ENCODE assay signal across 15 cellular contexts in genomic region chr15:100042558-100042957, GRCh38.
DNase-seq lines count a peak whose midpoint lies in the region; ATAC-seq, FAIRE-seq and TF ChIP-seq lines count a peak whose summit lies in the region.
"Had no signal": no experiment of that assay in that cellular context is flagged by ENCODE, and none has a peak within 500 bp of the region (broad histone marks: within the 10 kb centered on the region; RNA-seq: fewer than 3 reads in every experiment).

No MANE protein-coding gene starts in this region.

- intact Hi-C loops in Caco-2 (cut with micrococcal nuclease; ENCODE audit: unreplicated experiment), result no loop called here
- intact Hi-C loops in activated CD4-positive, alpha-beta memory T cell treated with anti-CD3 and anti-CD28 coated beads for 36 hours (cut with micrococcal nuclease), result no loop called here

- POLR2A ChIA-PET in Caco-2 (lab: Charles Lee), result no interaction called here
- POLR2A ChIA-PET in activated CD4-positive, alpha-beta memory T cell treated with anti-CD3 and anti-CD28 coated beads for 36 hours (lab: Charles Lee), result no interaction called here

- no peaks in the 10 kb centered on the region for H3K27me3 Mint-ChIP-seq in Caco-2 (ENCODE audit: insufficient read depth, unreplicated experiment)
- no peaks in the 10 kb centered on the region for H3K27me3 Mint-ChIP-seq in activated CD4-positive, alpha-beta memory T cell treated with anti-CD3 and anti-CD28 coated beads for 36 hours

- no peak overlapping the region for H3K27ac Mint-ChIP-seq in Caco-2 (ENCODE audit: unreplicated experiment)
- H3K27ac Mint-ChIP-seq in activated CD4-positive, alpha-beta memory T cell treated with anti-CD3 and anti-CD28 coated beads for 36 hours, result no peak overlapping the region

- no peak for FAIRE-seq in bronchial epithelial cell (lab: Jason Lieb, UNC)
- FAIRE-seq: GM12878, kidney had no signal

- 57 to 100% methylated on average over 2 of the region's 5 CpGs for WGBS in mesodermal cell (ENCODE audit: insufficient coverage in 2 of 2), 2 experiments

- TF ChIP-seq CTCF in bronchial epithelial cell (IDR thresholded peaks at IDR 0.05; ENCODE audit: insufficient read depth, low read length, severe bottlenecking), result no peak
- no peak for TF ChIP-seq CTCF in Caco-2 (IDR thresholded peaks at IDR 0.05; ENCODE audit: insufficient read depth in 1 of 2, low read depth in 1 of 2, low read length in 1 of 2, severe bottlenecking in 1 of 2, unreplicated experiment in 1 of 2)

- H3K4me1 ChIP-seq in mesodermal cell (ENCODE audit: control insufficient read depth, insufficient read depth, low read length, poor library complexity, severe bottlenecking), result peaks cover 21% of the 10 kb centered on the region
- H3K4me1 ChIP-seq in Caco-2, result no peaks in the 10 kb centered on the region

- H3K36me3 Mint-ChIP-seq in Caco-2 (ENCODE audit: insufficient read depth, unreplicated experiment), result peaks cover 6% of the 10 kb centered on the region
- peaks cover 13% of the 10 kb centered on the region for H3K36me3 Mint-ChIP-seq in activated CD4-positive, alpha-beta memory T cell treated with anti-CD3 and anti-CD28 coated beads for 36 hours

- H3K4me1 Mint-ChIP-seq in Caco-2 (ENCODE audit: low read depth, unreplicated experiment), result no peaks in the 10 kb centered on the region
- H3K4me1 Mint-ChIP-seq in activated CD4-positive, alpha-beta memory T cell treated with anti-CD3 and anti-CD28 coated beads for 36 hours (ENCODE audit: low read depth), result peaks cover 4% of the 10 kb centered on the region

- H3K4me3 ChIP-seq in bronchial epithelial cell (ENCODE audit: low read depth, low read length), result no peak overlapping the region
- H3K4me3 ChIP-seq in mesodermal cell (ENCODE audit: extremely low read depth, insufficient read depth, low read length, poor library complexity, severe bottlenecking), result no peak overlapping the region
- H3K4me3 ChIP-seq in Caco-2 (ENCODE audit: low read depth, low read length), result no peak overlapping the region
- H3K4me3 ChIP-seq: GM12878, upper lobe of left lung had no signal

- CTCF ChIA-PET in Caco-2 (lab: Charles Lee), result no interaction called here
- CTCF ChIA-PET in activated CD4-positive, alpha-beta memory T cell treated with anti-CD3 and anti-CD28 coated beads for 36 hours (lab: Charles Lee), result no interaction called here

- no peak overlapping the region for H3K4me3 Mint-ChIP-seq in Caco-2 (ENCODE audit: unreplicated experiment)
- H3K4me3 Mint-ChIP-seq in activated CD4-positive, alpha-beta memory T cell treated with anti-CD3 and anti-CD28 coated beads for 36 hours, result no peak overlapping the region

- H3K36me3 ChIP-seq in bronchial epithelial cell (ENCODE audit: control insufficient read depth, insufficient read depth, low read length) (no peaks in the 10 kb centered on the region), mesodermal cell (ENCODE audit: control insufficient read depth, insufficient read depth, low read length) (no peaks in the 10 kb centered on the region), Caco-2 (ENCODE audit: control insufficient read depth, insufficient read depth, low read length) (no peaks in the 10 kb centered on the region)
- H3K36me3 ChIP-seq: upper lobe of left lung had no signal

- no peaks in the 10 kb centered on the region for H3K9me3 ChIP-seq in mesodermal cell (ENCODE audit: control insufficient read depth, low read length)
- H3K9me3 ChIP-seq in Caco-2, result no peaks in the 10 kb centered on the region

- no peak for ATAC-seq in HG02763 (IDR thresholded peaks at IDR 0.05; ENCODE audit: unreplicated experiment)
- ATAC-seq: GM12878 had no signal

- peak; percentile 45 for DNase-seq in EH (ENCODE audit: low read depth)
- peak; percentile 9 for DNase-seq in NCI-H226
- peak; percentile 61 for DNase-seq in bronchial epithelial cell (ENCODE audit: low read depth)
- DNase-seq in T-helper 9 cell, result no peak
- no peak for DNase-seq in Caco-2
- no peak for DNase-seq in activated CD4-positive, alpha-beta memory T cell treated with anti-CD3 and anti-CD28 coated beads for 36 hours
- DNase-seq: activated CD4-positive, CD25-positive, alpha-beta regulatory T cell treated with anti-CD3 and anti-CD28 coated beads, Interleukin-2, amount 50 U/mL, for 72 hours; activated T-cell treated with anti-CD3 and anti-CD28 coated beads for 4 hours; DND-41; kidney; NCI-H2081 treated with DMSO at 0.1 percent for 48 hours; upper lobe of left lung had no signal

- peak overlapping the region; percentile 30 for H3K27ac ChIP-seq in mesodermal cell (ENCODE audit: low read depth, low read length, severe bottlenecking)
- H3K27ac ChIP-seq: upper lobe of left lung had no signal

- H3K27me3 ChIP-seq in bronchial epithelial cell (ENCODE audit: control insufficient read depth, insufficient read depth, low read length) (no peaks in the 10 kb centered on the region), Caco-2 (replicated peaks; ENCODE audit: control insufficient read depth, insufficient read depth, low read length) (no peaks in the 10 kb centered on the region)
- H3K27me3 ChIP-seq: upper lobe of left lung had no signal

- no TSS peak for BruUV-seq in Caco-2 (replicated peaks; lab: Mats Ljungman, UMichigan)

- H3K9me3 Mint-ChIP-seq in Caco-2 (ENCODE audit: unreplicated experiment), result peaks cover 6% of the 10 kb centered on the region
- peaks cover 2% of the 10 kb centered on the region for H3K9me3 Mint-ChIP-seq in activated CD4-positive, alpha-beta memory T cell treated with anti-CD3 and anti-CD28 coated beads for 36 hours

Comparison
In these comparisons a context has a peak if more than half of its experiments do, and no peak if none do; other contexts are left out.
1. DNase-seq: peak in EH (single experiment), NCI-H226 (single experiment) and bronchial epithelial cell (single experiment); none in T-helper 9 cell (single experiment), Caco-2 (0 of 2) and activated CD4-positive, alpha-beta memory T cell treated with anti-CD3 and anti-CD28 coated beads for 36 hours (single experiment).